2 cellular contexts compared by ENCODE assay signal in genomic region chr12:76247026-76247688, GRCh38.
TF ChIP-seq lines count a peak whose summit lies in the region.

No MANE protein-coding gene starts in this region.

TF ChIP-seq in SK-N-SH, 30 proteins besides CTCF, POLR2A, EP300 and RAD21 (continued from another document):
- no peak for TF ChIP-seq FOXJ3 (CRISPR knock-in tag; IDR thresholded peaks at IDR 0.05)
- TF ChIP-seq YY1 (IDR thresholded peaks at IDR 0.05; ENCODE audit: low read depth): no peak
- no peak for TF ChIP-seq MAX (IDR thresholded peaks at IDR 0.05; ENCODE audit: low read depth)
- TF ChIP-seq ZBTB33 (IDR thresholded peaks at IDR 0.05; ENCODE audit: borderline replicate concordance, low read depth): no peak
- TF ChIP-seq MXI1 (IDR thresholded peaks at IDR 0.05; ENCODE audit: low read depth, low read length): no peak
- TF ChIP-seq TCF12 (IDR thresholded peaks at IDR 0.05): no peak
- no peak for TF ChIP-seq GABPA (IDR thresholded peaks at IDR 0.05; ENCODE audit: low read depth)
- TF ChIP-seq RXRA (IDR thresholded peaks at IDR 0.05; ENCODE audit: borderline replicate concordance, low read depth): no peak
TF ChIP-seq in SK-N-SH: peak in this region for 0.

TF ChIP-seq in SK-N-SH treated with all-trans-retinoic acid at 6 μM for 48 hours, 23 proteins besides CTCF, POLR2A, EP300 and RAD21 (continued from another document):
- no peak for TF ChIP-seq CSRNP3 (CRISPR knock-in tag; IDR thresholded peaks at IDR 0.05)
- no peak for TF ChIP-seq ZNF8 (CRISPR knock-in tag; IDR thresholded peaks at IDR 0.05)
- TF ChIP-seq BACH2 (CRISPR knock-in tag; IDR thresholded peaks at IDR 0.05; ENCODE audit: borderline replicate concordance): no peak
- TF ChIP-seq GLIS3 (CRISPR knock-in tag; IDR thresholded peaks at IDR 0.05): no peak
- no peak for TF ChIP-seq RARB (CRISPR knock-in tag; IDR thresholded peaks at IDR 0.05)
- TF ChIP-seq CSDC2 (CRISPR knock-in tag; IDR thresholded peaks at IDR 0.05): no peak
- TF ChIP-seq PPARA (CRISPR knock-in tag; IDR thresholded peaks at IDR 0.05; ENCODE audit: borderline replicate concordance): no peak
- TF ChIP-seq PATZ1 (CRISPR knock-in tag; IDR thresholded peaks at IDR 0.05; ENCODE audit: borderline replicate concordance): no peak
- no peak for TF ChIP-seq ZNF70 (CRISPR knock-in tag; IDR thresholded peaks at IDR 0.05)
- TF ChIP-seq SNAI2 (CRISPR knock-in tag; IDR thresholded peaks at IDR 0.05): no peak
- no peak for TF ChIP-seq ISL1 (CRISPR knock-in tag; IDR thresholded peaks at IDR 0.05)
- TF ChIP-seq TOX (CRISPR knock-in tag; IDR thresholded peaks at IDR 0.05; ENCODE audit: borderline replicate concordance): no peak
- TF ChIP-seq ZFP30 (CRISPR knock-in tag; IDR thresholded peaks at IDR 0.05): no peak
- TF ChIP-seq ESRRG (CRISPR knock-in tag; IDR thresholded peaks at IDR 0.05): no peak
- no peak for TF ChIP-seq CREB5 (CRISPR knock-in tag; IDR thresholded peaks at IDR 0.05; ENCODE audit: low read depth)
- no peak for TF ChIP-seq TCF4 (CRISPR knock-in tag; IDR thresholded peaks at IDR 0.05; ENCODE audit: borderline replicate concordance)
- TF ChIP-seq OSR1 (CRISPR knock-in tag; IDR thresholded peaks at IDR 0.05): no peak
